In the genomic region with DNA sequence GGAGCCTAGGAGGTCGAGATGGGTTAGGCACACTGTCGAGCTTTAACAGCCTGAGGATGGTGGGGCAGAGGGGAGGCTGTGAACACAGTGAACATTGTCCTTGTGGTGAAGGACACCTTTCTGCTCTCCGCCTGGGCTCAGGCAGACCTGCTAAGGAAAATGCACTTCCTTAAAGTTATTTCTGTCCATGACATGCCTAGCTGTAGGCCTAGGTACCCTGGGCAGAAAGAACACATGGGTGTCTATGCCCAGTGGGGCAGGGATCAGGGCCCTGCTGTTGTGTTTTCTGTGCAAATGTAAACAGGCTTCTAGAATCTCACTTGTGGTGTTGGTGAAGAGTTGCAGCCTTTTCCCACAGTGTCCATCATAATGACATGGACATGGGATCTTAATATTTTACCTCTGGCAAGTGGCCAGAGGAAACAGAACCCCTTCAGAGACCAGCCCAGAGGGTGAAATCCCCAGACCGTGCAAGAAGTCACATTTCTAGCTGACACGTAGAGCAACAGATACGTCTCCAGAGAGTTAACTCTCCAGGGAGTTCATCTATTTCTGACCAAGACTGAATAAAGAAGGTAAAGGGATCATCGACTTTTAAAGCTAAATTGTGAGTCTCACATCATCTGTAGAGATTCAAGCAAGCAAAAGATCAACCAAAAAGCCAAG, we compare ENCODE assay signal across 1 cellular context.
TF ChIP-seq lines count a peak whose summit lies in the region.

No MANE protein-coding gene starts in this region.

TF ChIP-seq in GM12878, 131 proteins besides CTCF, POLR2A, EP300 and RAD21 (continued from another document and continues in another):
- TF ChIP-seq JUND (IDR thresholded peaks at IDR 0.05; ENCODE audit: low read depth, low read length): no peak
- peak; percentile 70; the same call in 1 of the 2 replicates for TF ChIP-seq PAX8 (IDR thresholded peaks at IDR 0.05)
- TF ChIP-seq RB1 (IDR thresholded peaks at IDR 0.05; ENCODE audit: borderline replicate concordance): peak; percentile 98; the same call in 1 of the 2 replicates
- no peak for TF ChIP-seq ESRRA (IDR thresholded peaks at IDR 0.05; ENCODE audit: low read length)
- TF ChIP-seq BCL3 (IDR thresholded peaks at IDR 0.05; ENCODE audit: borderline replicate concordance, insufficient read depth, low read depth, low read length, poor library complexity, severe bottlenecking): peak; percentile 70
- TF ChIP-seq, protein P1, sequence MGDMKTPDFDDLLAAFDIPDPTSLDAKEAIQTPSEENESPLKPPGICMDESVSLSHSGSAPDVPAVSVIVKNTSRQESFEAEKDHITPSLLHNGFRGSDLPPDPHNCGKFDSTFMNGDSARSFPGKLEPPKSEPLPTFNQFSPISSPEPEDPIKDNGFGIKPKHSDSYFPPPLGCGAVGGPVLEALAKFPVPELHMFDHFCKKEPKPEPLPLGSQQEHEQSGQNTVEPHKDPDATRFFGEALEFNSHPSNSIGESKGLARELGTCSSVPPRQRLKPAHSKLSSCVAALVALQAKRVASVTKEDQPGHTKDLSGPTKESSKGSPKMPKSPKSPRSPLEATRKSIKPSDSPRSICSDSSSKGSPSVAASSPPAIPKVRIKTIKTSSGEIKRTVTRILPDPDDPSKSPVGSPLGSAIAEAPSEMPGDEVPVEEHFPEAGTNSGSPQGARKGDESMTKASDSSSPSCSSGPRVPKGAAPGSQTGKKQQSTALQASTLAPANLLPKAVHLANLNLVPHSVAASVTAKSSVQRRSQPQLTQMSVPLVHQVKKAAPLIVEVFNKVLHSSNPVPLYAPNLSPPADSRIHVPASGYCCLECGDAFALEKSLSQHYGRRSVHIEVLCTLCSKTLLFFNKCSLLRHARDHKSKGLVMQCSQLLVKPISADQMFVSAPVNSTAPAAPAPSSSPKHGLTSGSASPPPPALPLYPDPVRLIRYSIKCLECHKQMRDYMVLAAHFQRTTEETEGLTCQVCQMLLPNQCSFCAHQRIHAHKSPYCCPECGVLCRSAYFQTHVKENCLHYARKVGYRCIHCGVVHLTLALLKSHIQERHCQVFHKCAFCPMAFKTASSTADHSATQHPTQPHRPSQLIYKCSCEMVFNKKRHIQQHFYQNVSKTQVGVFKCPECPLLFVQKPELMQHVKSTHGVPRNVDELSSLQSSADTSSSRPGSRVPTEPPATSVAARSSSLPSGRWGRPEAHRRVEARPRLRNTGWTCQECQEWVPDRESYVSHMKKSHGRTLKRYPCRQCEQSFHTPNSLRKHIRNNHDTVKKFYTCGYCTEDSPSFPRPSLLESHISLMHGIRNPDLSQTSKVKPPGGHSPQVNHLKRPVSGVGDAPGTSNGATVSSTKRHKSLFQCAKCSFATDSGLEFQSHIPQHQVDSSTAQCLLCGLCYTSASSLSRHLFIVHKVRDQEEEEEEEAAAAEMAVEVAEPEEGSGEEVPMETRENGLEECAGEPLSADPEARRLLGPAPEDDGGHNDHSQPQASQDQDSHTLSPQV (IDR thresholded peaks at IDR 0.05): peak; percentile 60; the same call in 1 of the 2 replicates
- TF ChIP-seq, protein P2, sequence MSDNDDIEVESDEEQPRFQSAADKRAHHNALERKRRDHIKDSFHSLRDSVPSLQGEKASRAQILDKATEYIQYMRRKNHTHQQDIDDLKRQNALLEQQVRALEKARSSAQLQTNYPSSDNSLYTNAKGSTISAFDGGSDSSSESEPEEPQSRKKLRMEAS (IDR thresholded peaks at IDR 0.05; ENCODE audit: low read depth, low read length): peak; percentile 67; the same call in 1 of the 2 replicates
- TF ChIP-seq E2F4 (IDR thresholded peaks at IDR 0.05; ENCODE audit: low read depth, low read length): no peak
- TF ChIP-seq SUPT20H (IDR thresholded peaks at IDR 0.05; ENCODE audit: borderline replicate concordance, control insufficient read depth, low read depth, low read length): no peak
- TF ChIP-seq TBL1XR1 (IDR thresholded peaks at IDR 0.05; ENCODE audit: low read depth, low read length): peak; percentile 90
- no peak for TF ChIP-seq ZZZ3 (IDR thresholded peaks at IDR 0.05; ENCODE audit: control insufficient read depth, insufficient read length, low read depth)
- TF ChIP-seq STAT1 (conservative IDR thresholded peaks at IDR 0.05): no peak
- TF ChIP-seq RFX5 (IDR thresholded peaks at IDR 0.05; ENCODE audit: low read depth, low read length): no peak
- TF ChIP-seq MYC (IDR thresholded peaks at IDR 0.05; ENCODE audit: insufficient read depth, insufficient read length, insufficient replicate concordance, low read length, severe bottlenecking): no peak
- TF ChIP-seq, protein P3, sequence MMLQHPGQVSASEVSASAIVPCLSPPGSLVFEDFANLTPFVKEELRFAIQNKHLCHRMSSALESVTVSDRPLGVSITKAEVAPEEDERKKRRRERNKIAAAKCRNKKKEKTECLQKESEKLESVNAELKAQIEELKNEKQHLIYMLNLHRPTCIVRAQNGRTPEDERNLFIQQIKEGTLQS (IDR thresholded peaks at IDR 0.05; ENCODE audit: borderline replicate concordance, extremely low read depth, low read depth, low read length): no peak
- TF ChIP-seq BMI1 (IDR thresholded peaks at IDR 0.05; ENCODE audit: borderline replicate concordance): peak; percentile 20; the same call in 1 of the 2 replicates
- TF ChIP-seq IRF5 (IDR thresholded peaks at IDR 0.05; ENCODE audit: borderline replicate concordance): no peak
- no peak for TF ChIP-seq FOS (IDR thresholded peaks at IDR 0.05; ENCODE audit: borderline replicate concordance, extremely low read depth, insufficient read length)
- TF ChIP-seq CBFB (IDR thresholded peaks at IDR 0.05; ENCODE audit: low read depth): no peak
- TF ChIP-seq WRNIP1 (IDR thresholded peaks at IDR 0.05; ENCODE audit: borderline replicate concordance, low read depth, low read length): no peak
- TF ChIP-seq, protein P4, sequence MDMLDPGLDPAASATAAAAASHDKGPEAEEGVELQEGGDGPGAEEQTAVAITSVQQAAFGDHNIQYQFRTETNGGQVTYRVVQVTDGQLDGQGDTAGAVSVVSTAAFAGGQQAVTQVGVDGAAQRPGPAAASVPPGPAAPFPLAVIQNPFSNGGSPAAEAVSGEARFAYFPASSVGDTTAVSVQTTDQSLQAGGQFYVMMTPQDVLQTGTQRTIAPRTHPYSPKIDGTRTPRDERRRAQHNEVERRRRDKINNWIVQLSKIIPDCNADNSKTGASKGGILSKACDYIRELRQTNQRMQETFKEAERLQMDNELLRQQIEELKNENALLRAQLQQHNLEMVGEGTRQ (IDR thresholded peaks at IDR 0.05; ENCODE audit: borderline replicate concordance, low read depth, low read length): no peak
- TF ChIP-seq PBX3 (IDR thresholded peaks at IDR 0.05; ENCODE audit: insufficient replicate concordance, low read depth, low read length): peak; percentile 33
- peak; percentile 54; the same call in 1 of the 2 replicates for TF ChIP-seq SIN3A (IDR thresholded peaks at IDR 0.05; ENCODE audit: low read depth, low read length)
- peak; percentile 92 for TF ChIP-seq BHLHE40 (IDR thresholded peaks at IDR 0.05; ENCODE audit: borderline replicate concordance in 1 of 2, low read depth in 2 of 2, low read length in 1 of 2)
- TF ChIP-seq RUNX3 (IDR thresholded peaks at IDR 0.05; ENCODE audit: low read length): no peak
- TF ChIP-seq SREBF1 (IDR thresholded peaks at IDR 0.05; ENCODE audit: low read length): no peak
- TF ChIP-seq CBX5 (IDR thresholded peaks at IDR 0.05; ENCODE audit: low read depth): no peak
- TF ChIP-seq HCFC1 (IDR thresholded peaks at IDR 0.05; ENCODE audit: low read length): no peak
- TF ChIP-seq RBBP5 (conservative IDR thresholded peaks at IDR 0.05): no peak
- TF ChIP-seq, protein P5, sequence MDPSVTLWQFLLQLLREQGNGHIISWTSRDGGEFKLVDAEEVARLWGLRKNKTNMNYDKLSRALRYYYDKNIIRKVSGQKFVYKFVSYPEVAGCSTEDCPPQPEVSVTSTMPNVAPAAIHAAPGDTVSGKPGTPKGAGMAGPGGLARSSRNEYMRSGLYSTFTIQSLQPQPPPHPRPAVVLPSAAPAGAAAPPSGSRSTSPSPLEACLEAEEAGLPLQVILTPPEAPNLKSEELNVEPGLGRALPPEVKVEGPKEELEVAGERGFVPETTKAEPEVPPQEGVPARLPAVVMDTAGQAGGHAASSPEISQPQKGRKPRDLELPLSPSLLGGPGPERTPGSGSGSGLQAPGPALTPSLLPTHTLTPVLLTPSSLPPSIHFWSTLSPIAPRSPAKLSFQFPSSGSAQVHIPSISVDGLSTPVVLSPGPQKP (IDR thresholded peaks at IDR 0.05; ENCODE audit: low read depth, low read length): no peak
- TF ChIP-seq ZBTB11 (CRISPR knock-in tag; IDR thresholded peaks at IDR 0.05): no peak
- 0 out of 2 replicates have a peak, but pooled peaks have one; percentile 40 for TF ChIP-seq STAT3 (IDR thresholded peaks at IDR 0.05; ENCODE audit: low read depth, low read length)
- peak; percentile 27; the same call in 1 of the 2 replicates for TF ChIP-seq SMC3 (IDR thresholded peaks at IDR 0.05; ENCODE audit: borderline replicate concordance, low read length)
- TF ChIP-seq PAX5 (IDR thresholded peaks at IDR 0.05; ENCODE audit: borderline replicate concordance, low read depth, low read length): peak; percentile 71; the same call in 1 of the 2 replicates
- TF ChIP-seq NRF1 (conservative IDR thresholded peaks at IDR 0.05; ENCODE audit: low read depth, low read length): no peak
- no peak for TF ChIP-seq MTA3 (IDR thresholded peaks at IDR 0.05; ENCODE audit: borderline replicate concordance, low read length)
- TF ChIP-seq HDGF (IDR thresholded peaks at IDR 0.05): peak; percentile 23; the same call in 1 of the 2 replicates
- peak; percentile 55; the same call in 1 of the 2 replicates for TF ChIP-seq CREM (IDR thresholded peaks at IDR 0.05; ENCODE audit: low read depth)
- TF ChIP-seq BRCA1 (IDR thresholded peaks at IDR 0.05; ENCODE audit: low read depth, low read length): no peak
- no peak for TF ChIP-seq IRF4 (IDR thresholded peaks at IDR 0.05; ENCODE audit: low read depth, low read length)
- 0 out of 3 replicates have a peak, but pooled peaks have one; percentile 30 for TF ChIP-seq POU2F2 (IDR thresholded peaks at IDR 0.05; ENCODE audit: borderline replicate concordance, low read depth, low read length)
- TF ChIP-seq YBX1 (IDR thresholded peaks at IDR 0.05): peak; percentile 92
- peak; percentile 72 for TF ChIP-seq SPI1 (IDR thresholded peaks at IDR 0.05; ENCODE audit: borderline replicate concordance, insufficient read depth, low read depth, low read length)
- 0 out of 2 replicates have a peak, but pooled peaks have one; percentile 57 for TF ChIP-seq RCOR1 (conservative IDR thresholded peaks at IDR 0.05; ENCODE audit: low read depth, low read length)
- TF ChIP-seq SMAD5 (IDR thresholded peaks at IDR 0.05; ENCODE audit: low read depth): no peak
- TF ChIP-seq MEF2A (IDR thresholded peaks at IDR 0.05; ENCODE audit: insufficient read depth, low read depth, low read length): peak; percentile 58; the same call in 1 of the 2 replicates
